Comparison of ENCODE assay signal across 1 cellular context in genomic region chr12:6620137-6620884, GRCh38.
TF ChIP-seq lines count a peak whose summit lies in the region.

No MANE protein-coding gene starts in this region.

TF ChIP-seq in K562, 482 proteins besides CTCF, POLR2A, EP300 and RAD21:
- no peak for TF ChIP-seq NRF1 (conservative IDR thresholded peaks at IDR 0.05 in 1 of 2, IDR thresholded peaks at IDR 0.05 in 1 of 2)
- no peak for TF ChIP-seq ZNF609 (CRISPR knock-in tag; IDR thresholded peaks at IDR 0.05; ENCODE audit: borderline replicate concordance)
- TF ChIP-seq, protein P1, sequence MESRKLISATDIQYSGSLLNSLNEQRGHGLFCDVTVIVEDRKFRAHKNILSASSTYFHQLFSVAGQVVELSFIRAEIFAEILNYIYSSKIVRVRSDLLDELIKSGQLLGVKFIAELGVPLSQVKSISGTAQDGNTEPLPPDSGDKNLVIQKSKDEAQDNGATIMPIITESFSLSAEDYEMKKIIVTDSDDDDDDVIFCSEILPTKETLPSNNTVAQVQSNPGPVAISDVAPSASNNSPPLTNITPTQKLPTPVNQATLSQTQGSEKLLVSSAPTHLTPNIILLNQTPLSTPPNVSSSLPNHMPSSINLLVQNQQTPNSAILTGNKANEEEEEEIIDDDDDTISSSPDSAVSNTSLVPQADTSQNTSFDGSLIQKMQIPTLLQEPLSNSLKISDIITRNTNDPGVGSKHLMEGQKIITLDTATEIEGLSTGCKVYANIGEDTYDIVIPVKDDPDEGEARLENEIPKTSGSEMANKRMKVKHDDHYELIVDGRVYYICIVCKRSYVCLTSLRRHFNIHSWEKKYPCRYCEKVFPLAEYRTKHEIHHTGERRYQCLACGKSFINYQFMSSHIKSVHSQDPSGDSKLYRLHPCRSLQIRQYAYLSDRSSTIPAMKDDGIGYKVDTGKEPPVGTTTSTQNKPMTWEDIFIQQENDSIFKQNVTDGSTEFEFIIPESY (CRISPR knock-in tag; IDR thresholded peaks at IDR 0.05), result peak; percentile 78
- peak; percentile 48; the same call in 1 of the 2 replicates for TF ChIP-seq RBFOX2 (IDR thresholded peaks at IDR 0.05; ENCODE audit: low read depth, low read length)
TF ChIP-seq in K562: peak in this region for 2.
